In the genomic region with DNA sequence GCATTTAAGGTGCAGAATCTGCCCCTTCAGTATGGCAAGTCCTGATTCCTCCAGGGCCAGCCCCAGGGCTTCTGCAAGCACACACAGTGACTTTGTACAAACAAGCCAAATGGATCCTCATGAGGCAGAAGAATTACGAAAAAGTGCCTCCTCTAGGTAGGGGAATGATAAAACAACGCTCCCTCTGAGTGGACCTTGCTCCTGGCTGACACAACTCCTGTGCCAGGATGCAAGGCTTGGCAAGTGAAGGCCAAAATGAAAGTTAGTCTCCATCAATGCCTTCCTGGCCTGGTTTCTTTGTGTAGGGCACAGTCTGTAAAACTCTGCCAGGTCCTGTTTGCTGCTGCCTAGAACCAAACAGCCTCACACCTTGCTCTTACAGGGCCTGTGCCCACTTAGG, we compare ENCODE assay signal across 2 cellular contexts.
TF ChIP-seq lines count a peak whose summit lies in the region.

No MANE protein-coding gene starts in this region.

TF ChIP-seq in HepG2, 621 proteins besides CTCF, POLR2A, EP300 and RAD21 (continued from another document):
- TF ChIP-seq ARID4A (CRISPR knock-in tag; IDR thresholded peaks at IDR 0.05; ENCODE audit: borderline replicate concordance) (no peak), ZNF644 (CRISPR knock-in tag; IDR thresholded peaks at IDR 0.05; ENCODE audit: low read depth) (0 out of 2 replicates have a peak, but pooled peaks have one; percentile 9), EED (CRISPR knock-in tag; IDR thresholded peaks at IDR 0.05) (no peak), HNF4A (CRISPR knock-in tag; IDR thresholded peaks at IDR 0.05) (peak; percentile 87)
- TF ChIP-seq, protein P1, sequence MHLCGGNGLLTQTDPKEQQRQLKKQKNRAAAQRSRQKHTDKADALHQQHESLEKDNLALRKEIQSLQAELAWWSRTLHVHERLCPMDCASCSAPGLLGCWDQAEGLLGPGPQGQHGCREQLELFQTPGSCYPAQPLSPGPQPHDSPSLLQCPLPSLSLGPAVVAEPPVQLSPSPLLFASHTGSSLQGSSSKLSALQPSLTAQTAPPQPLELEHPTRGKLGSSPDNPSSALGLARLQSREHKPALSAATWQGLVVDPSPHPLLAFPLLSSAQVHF (CRISPR knock-in tag; IDR thresholded peaks at IDR 0.05) = no peak

TF ChIP-seq in GM23338, 12 proteins besides CTCF, POLR2A, EP300 and RAD21 (continued from another document):
- TF ChIP-seq, protein P2, sequence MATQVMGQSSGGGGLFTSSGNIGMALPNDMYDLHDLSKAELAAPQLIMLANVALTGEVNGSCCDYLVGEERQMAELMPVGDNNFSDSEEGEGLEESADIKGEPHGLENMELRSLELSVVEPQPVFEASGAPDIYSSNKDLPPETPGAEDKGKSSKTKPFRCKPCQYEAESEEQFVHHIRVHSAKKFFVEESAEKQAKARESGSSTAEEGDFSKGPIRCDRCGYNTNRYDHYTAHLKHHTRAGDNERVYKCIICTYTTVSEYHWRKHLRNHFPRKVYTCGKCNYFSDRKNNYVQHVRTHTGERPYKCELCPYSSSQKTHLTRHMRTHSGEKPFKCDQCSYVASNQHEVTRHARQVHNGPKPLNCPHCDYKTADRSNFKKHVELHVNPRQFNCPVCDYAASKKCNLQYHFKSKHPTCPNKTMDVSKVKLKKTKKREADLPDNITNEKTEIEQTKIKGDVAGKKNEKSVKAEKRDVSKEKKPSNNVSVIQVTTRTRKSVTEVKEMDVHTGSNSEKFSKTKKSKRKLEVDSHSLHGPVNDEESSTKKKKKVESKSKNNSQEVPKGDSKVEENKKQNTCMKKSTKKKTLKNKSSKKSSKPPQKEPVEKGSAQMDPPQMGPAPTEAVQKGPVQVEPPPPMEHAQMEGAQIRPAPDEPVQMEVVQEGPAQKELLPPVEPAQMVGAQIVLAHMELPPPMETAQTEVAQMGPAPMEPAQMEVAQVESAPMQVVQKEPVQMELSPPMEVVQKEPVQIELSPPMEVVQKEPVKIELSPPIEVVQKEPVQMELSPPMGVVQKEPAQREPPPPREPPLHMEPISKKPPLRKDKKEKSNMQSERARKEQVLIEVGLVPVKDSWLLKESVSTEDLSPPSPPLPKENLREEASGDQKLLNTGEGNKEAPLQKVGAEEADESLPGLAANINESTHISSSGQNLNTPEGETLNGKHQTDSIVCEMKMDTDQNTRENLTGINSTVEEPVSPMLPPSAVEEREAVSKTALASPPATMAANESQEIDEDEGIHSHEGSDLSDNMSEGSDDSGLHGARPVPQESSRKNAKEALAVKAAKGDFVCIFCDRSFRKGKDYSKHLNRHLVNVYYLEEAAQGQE (IDR thresholded peaks at IDR 0.05; ENCODE audit: unreplicated experiment) = no peak
- TF ChIP-seq STAT1 (IDR thresholded peaks at IDR 0.05; ENCODE audit: unreplicated experiment) = no peak
- TF ChIP-seq EZH2phosphoT487 (IDR thresholded peaks at IDR 0.05; ENCODE audit: unreplicated experiment) = no peak
- no peak for TF ChIP-seq NANOG (IDR thresholded peaks at IDR 0.05; ENCODE audit: borderline replicate concordance)
- TF ChIP-seq ZNF114 (CRISPR knock-in tag; IDR thresholded peaks at IDR 0.05) = no peak
- TF ChIP-seq, protein P3, sequence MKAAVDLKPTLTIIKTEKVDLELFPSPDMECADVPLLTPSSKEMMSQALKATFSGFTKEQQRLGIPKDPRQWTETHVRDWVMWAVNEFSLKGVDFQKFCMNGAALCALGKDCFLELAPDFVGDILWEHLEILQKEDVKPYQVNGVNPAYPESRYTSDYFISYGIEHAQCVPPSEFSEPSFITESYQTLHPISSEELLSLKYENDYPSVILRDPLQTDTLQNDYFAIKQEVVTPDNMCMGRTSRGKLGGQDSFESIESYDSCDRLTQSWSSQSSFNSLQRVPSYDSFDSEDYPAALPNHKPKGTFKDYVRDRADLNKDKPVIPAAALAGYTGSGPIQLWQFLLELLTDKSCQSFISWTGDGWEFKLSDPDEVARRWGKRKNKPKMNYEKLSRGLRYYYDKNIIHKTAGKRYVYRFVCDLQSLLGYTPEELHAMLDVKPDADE (IDR thresholded peaks at IDR 0.05) = no peak
- no peak for TF ChIP-seq EZH2 (IDR thresholded peaks at IDR 0.05; ENCODE audit: low read depth, unreplicated experiment)
- TF ChIP-seq ZNF331 (CRISPR knock-in tag; IDR thresholded peaks at IDR 0.05; ENCODE audit: low read depth) = no peak
- no peak for TF ChIP-seq POLR2AphosphoS5 (IDR thresholded peaks at IDR 0.05; ENCODE audit: low read depth)
- no peak for TF ChIP-seq JUNB (IDR thresholded peaks at IDR 0.05; ENCODE audit: unreplicated experiment)
- TF ChIP-seq, protein P4, sequence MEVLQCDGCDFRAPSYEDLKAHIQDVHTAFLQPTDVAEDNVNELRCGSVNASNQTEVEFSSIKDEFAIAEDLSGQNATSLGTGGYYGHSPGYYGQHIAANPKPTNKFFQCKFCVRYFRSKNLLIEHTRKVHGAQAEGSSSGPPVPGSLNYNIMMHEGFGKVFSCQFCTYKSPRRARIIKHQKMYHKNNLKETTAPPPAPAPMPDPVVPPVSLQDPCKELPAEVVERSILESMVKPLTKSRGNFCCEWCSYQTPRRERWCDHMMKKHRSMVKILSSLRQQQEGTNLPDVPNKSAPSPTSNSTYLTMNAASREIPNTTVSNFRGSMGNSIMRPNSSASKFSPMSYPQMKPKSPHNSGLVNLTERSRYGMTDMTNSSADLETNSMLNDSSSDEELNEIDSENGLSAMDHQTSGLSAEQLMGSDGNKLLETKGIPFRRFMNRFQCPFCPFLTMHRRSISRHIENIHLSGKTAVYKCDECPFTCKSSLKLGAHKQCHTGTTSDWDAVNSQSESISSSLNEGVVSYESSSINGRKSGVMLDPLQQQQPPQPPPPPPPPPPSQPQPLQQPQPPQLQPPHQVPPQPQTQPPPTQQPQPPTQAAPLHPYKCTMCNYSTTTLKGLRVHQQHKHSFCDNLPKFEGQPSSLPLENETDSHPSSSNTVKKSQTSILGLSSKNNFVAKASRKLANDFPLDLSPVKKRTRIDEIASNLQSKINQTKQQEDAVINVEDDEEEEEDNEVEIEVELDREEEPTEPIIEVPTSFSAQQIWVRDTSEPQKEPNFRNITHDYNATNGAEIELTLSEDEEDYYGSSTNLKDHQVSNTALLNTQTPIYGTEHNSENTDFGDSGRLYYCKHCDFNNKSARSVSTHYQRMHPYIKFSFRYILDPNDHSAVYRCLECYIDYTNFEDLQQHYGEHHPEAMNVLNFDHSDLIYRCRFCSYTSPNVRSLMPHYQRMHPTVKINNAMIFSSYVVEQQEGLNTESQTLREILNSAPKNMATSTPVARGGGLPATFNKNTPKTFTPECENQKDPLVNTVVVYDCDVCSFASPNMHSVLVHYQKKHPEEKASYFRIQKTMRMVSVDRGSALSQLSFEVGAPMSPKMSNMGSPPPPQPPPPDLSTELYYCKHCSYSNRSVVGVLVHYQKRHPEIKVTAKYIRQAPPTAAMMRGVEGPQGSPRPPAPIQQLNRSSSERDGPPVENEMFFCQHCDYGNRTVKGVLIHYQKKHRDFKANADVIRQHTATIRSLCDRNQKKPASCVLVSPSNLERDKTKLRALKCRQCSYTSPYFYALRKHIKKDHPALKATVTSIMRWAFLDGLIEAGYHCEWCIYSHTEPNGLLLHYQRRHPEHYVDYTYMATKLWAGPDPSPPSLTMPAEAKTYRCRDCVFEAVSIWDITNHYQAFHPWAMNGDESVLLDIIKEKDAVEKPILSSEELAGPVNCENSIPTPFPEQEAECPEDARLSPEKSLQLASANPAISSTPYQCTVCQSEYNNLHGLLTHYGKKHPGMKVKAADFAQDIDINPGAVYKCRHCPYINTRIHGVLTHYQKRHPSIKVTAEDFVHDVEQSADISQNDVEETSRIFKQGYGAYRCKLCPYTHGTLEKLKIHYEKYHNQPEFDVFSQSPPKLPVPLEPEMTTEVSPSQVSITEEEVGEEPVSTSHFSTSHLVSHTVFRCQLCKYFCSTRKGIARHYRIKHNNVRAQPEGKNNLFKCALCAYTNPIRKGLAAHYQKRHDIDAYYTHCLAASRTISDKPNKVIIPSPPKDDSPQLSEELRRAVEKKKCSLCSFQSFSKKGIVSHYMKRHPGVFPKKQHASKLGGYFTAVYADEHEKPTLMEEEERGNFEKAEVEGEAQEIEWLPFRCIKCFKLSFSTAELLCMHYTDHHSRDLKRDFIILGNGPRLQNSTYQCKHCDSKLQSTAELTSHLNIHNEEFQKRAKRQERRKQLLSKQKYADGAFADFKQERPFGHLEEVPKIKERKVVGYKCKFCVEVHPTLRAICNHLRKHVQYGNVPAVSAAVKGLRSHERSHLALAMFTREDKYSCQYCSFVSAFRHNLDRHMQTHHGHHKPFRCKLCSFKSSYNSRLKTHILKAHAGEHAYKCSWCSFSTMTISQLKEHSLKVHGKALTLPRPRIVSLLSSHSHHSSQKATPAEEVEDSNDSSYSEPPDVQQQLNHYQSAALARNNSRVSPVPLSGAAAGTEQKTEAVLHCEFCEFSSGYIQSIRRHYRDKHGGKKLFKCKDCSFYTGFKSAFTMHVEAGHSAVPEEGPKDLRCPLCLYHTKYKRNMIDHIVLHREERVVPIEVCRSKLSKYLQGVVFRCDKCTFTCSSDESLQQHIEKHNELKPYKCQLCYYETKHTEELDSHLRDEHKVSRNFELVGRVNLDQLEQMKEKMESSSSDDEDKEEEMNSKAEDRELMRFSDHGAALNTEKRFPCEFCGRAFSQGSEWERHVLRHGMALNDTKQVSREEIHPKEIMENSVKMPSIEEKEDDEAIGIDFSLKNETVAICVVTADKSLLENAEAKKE (CRISPR knock-in tag; IDR thresholded peaks at IDR 0.05) = no peak
